In the genomic region with DNA sequence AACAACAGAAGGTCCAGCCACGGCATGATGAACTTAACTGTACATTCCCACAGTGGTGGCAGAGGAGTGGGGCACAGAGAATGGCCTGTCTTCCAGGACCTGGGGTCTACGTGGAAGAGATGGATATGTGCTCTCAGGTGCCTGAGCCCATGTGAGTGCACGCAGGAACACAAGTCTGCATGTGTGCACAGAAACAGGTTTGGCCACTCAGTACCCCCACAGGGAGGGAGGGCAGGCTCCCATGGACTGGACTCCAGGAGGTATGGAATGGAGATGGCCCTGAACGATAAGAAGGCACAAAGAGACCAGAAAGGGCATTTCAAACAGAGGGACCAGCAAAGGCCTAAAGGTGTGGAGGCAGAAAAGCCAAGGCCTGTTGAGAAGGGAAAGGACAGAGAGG, we compare ENCODE assay signal across 17 cellular contexts. TPM values are rescaled to one million over a fixed set of nuclear protein-coding genes. Genes with fewer than 3 reads are reported as not detected.
DNase-seq lines count a peak whose midpoint lies in the region; TF ChIP-seq lines count a peak whose summit lies in the region.
"Had no signal": no experiment of that assay in that cellular context is flagged by ENCODE, and none has a peak within 500 bp of the region (broad histone marks: within the 10 kb centered on the region; RNA-seq: fewer than 3 reads in every experiment).

No MANE protein-coding gene starts in this region.

- no peaks in the 10 kb centered on the region for H3K9me3 ChIP-seq in PC-9 (ENCODE audit: insufficient read depth, low read depth)
- H3K9me3 ChIP-seq in stomach: no peaks in the 10 kb centered on the region
- H3K9me3 ChIP-seq in ovary: no peaks in the 10 kb centered on the region

- H3K4me1 Mint-ChIP-seq in mesothelial cell of epicardium: no peaks in the 10 kb centered on the region
- H3K4me1 Mint-ChIP-seq in T-helper 2 cell treated with Interferon-gamma antibody and Interleukin-4, amounts not matched to agents 5 μg/mL and 100 μg/mL, for 36 hours (ENCODE audit: low read depth): peaks cover 2% of the 10 kb centered on the region

- H3K4me1 ChIP-seq in PC-9 (replicated peaks; ENCODE audit: insufficient read depth): peaks cover 30% of the 10 kb centered on the region
- H3K4me1 ChIP-seq in stomach: peaks cover 0 to 13% (median 5%) of the 10 kb centered on the region in 4 donors
- peaks cover 7% of the 10 kb centered on the region for H3K4me1 ChIP-seq in ovary (ENCODE audit: insufficient read depth)
- H3K4me1 ChIP-seq in mesendoderm (ENCODE audit: control insufficient read depth, low read depth, low read length): no peaks in the 10 kb centered on the region

- TF ChIP-seq EP300 in stomach (IDR thresholded peaks at IDR 0.05): no peak
- no peak for TF ChIP-seq EP300 in ovary (IDR thresholded peaks at IDR 0.05)

- peak overlapping the region; percentile 34 for H3K27ac Mint-ChIP-seq in mesothelial cell of epicardium
- no peak overlapping the region for H3K27ac Mint-ChIP-seq in T-helper 2 cell treated with Interferon-gamma antibody and Interleukin-4, amounts not matched to agents 5 μg/mL and 100 μg/mL, for 36 hours

- TF ChIP-seq CTCF in PC-9 (conservative IDR thresholded peaks at IDR 0.05) (no peak), mesothelial cell of epicardium (IDR thresholded peaks at IDR 0.05; ENCODE audit: unreplicated experiment) (no peak), stomach (IDR thresholded peaks at IDR 0.05) (no peak), ovary (IDR thresholded peaks at IDR 0.05) (no peak)

- DNase-seq in HEK293T (ENCODE audit: extremely low spot score) (peak; percentile 3), PC-9 (peak; percentile 46 to 55), mesothelial cell of epicardium (ENCODE audit: low spot score in 2 of 2, unreplicated experiment in 2 of 2) (no peak), stomach (peak; percentile 54), ovary (no peak), mesendoderm (no peak)
- DNase-seq in T-helper 2 cell treated with Interferon-gamma antibody and Interleukin-4, amounts not matched to agents 5 μg/mL and 100 μg/mL, for 36 hours (ENCODE audit: low spot score): no peak
- DNase-seq: ACHN, C1 segment of cervical spinal cord, GF-D8, GOT3, NCI-H1417 treated with DMSO at 0.1 percent for 48 hours, NCI-H187 treated with DMSO at 0.1 percent for 48 hours, NCI-H2227 treated with DMSO at 0.1 percent for 48 hours, NCI-H524 treated with DMSO at 0.1 percent for 48 hours had no signal

- intact Hi-C loops in PC-9 (cut with micrococcal nuclease; ENCODE audit: unreplicated experiment): no loop called here
- intact Hi-C loops in stomach (cut with DNase I; ENCODE audit: low total_unique reads): no loop called here
- intact Hi-C loops in ovary (cut with DNase I): no loop called here

- no peak overlapping the region for H3K23ac ChIP-seq in mesendoderm (ENCODE audit: low read length)

- BruUV-seq in PC-9 (replicated peaks; lab: Mats Ljungman, UMichigan): no TSS peak

- H4K5ac ChIP-seq in mesendoderm (ENCODE audit: low read length): no peak overlapping the region

- CTCF ChIA-PET in HEK293T (lab: Yijun Ruan, JAX) (interaction anchor here (0.6 kb wide), 1 partner anchor 17 kb away, joined by 3 read pairs; no protein-coding TSS in a partner anchor), PC-9 (lab: Charles Lee) (no interaction called here)

- H3K56ac ChIP-seq in mesendoderm (ENCODE audit: low read length): no peak overlapping the region

- peaks cover 20% of the 10 kb centered on the region for H3F3A ChIP-seq in PC-9 (ENCODE audit: insufficient read depth, low read depth)

- H3K4ac ChIP-seq in mesendoderm (ENCODE audit: low read depth, low read length): no peak overlapping the region

- H3K4me3 ChIP-seq in PC-9: no peak overlapping the region
- no peak overlapping the region for H3K4me3 ChIP-seq in stomach
- no peak overlapping the region for H3K4me3 ChIP-seq in ovary
- no peak overlapping the region for H3K4me3 ChIP-seq in mesendoderm (ENCODE audit: low read length)

- H3K9me2 ChIP-seq in PC-9 (ENCODE audit: insufficient read depth): no peaks in the 10 kb centered on the region

- no peak overlapping the region for H3K18ac ChIP-seq in mesendoderm (ENCODE audit: low read length)

- no peak overlapping the region for H2AFZ ChIP-seq in PC-9

- H3K27me3 ChIP-seq in PC-9 (ENCODE audit: insufficient read depth, low read depth) (no peaks in the 10 kb centered on the region), stomach (peaks cover 0 to 16% (median 0%) of the 10 kb centered on the region in 3 donors), ovary (no peaks in the 10 kb centered on the region), mesendoderm (ENCODE audit: insufficient read depth, low read length, poor library complexity) (no peaks in the 10 kb centered on the region)

- POLR2A ChIA-PET in HEK293T (lab: Yijun Ruan, JAX) (no interaction called here), PC-9 (lab: Charles Lee; ENCODE audit: unreplicated experiment) (no interaction called here)

- H2BK5ac ChIP-seq in mesendoderm (ENCODE audit: low read length): no peak overlapping the region

- H3K27me3 Mint-ChIP-seq in mesothelial cell of epicardium (ENCODE audit: low read depth): no peaks in the 10 kb centered on the region
- no peaks in the 10 kb centered on the region for H3K27me3 Mint-ChIP-seq in T-helper 2 cell treated with Interferon-gamma antibody and Interleukin-4, amounts not matched to agents 5 μg/mL and 100 μg/mL, for 36 hours (ENCODE audit: low read depth)

- H2BK15ac ChIP-seq in mesendoderm (replicated peaks; ENCODE audit: low read depth): no peak overlapping the region

- H3K4me2 ChIP-seq in PC-9 (peak overlapping the region; percentile 75), mesendoderm (ENCODE audit: low read length) (no peak overlapping the region)
- H3K4me2 ChIP-seq: KMS-11 had no signal

- TF ChIP-seq POLR2A in stomach (IDR thresholded peaks at IDR 0.05): no peak
- no peak for TF ChIP-seq POLR2A in ovary (IDR thresholded peaks at IDR 0.05)

- H3K27ac ChIP-seq in PC-9 (peak overlapping the region; percentile 88), stomach (peak overlapping the region in 2 of 5 donors; percentile 13 to 29), ovary (no peak overlapping the region), mesendoderm (ENCODE audit: low read depth, low read length) (no peak overlapping the region)
- H3K27ac ChIP-seq: KMS-11 had no signal

- no peak overlapping the region for H2BK120ac ChIP-seq in mesendoderm (ENCODE audit: low read depth, low read length)

- H3K36me3 Mint-ChIP-seq in mesothelial cell of epicardium: no peaks in the 10 kb centered on the region
- no peaks in the 10 kb centered on the region for H3K36me3 Mint-ChIP-seq in T-helper 2 cell treated with Interferon-gamma antibody and Interleukin-4, amounts not matched to agents 5 μg/mL and 100 μg/mL, for 36 hours (ENCODE audit: low read depth)

- no peaks in the 10 kb centered on the region for H3K79me1 ChIP-seq in mesendoderm (ENCODE audit: low read length)

- no peaks in the 10 kb centered on the region for H4K20me1 ChIP-seq in PC-9 (ENCODE audit: insufficient read depth)

- 34 to 75% (median 45%) methylated on average over 4 of the region's 4 CpGs for WGBS in stomach, 5 donors
- 92 to 97% (median 92%) methylated on average over 4 of the region's 4 CpGs for WGBS in ovary, 3 donors
- WGBS in mesendoderm (ENCODE audit: extremely low coverage, insufficient coverage, low lambda C conversion rate): no CpG with 5 or more reads among the region's 4 CpGs

- no peak overlapping the region for H4K8ac ChIP-seq in mesendoderm (ENCODE audit: low read depth, low read length)

- no peak overlapping the region for H3K4me3 Mint-ChIP-seq in mesothelial cell of epicardium
- no peak overlapping the region for H3K4me3 Mint-ChIP-seq in T-helper 2 cell treated with Interferon-gamma antibody and Interleukin-4, amounts not matched to agents 5 μg/mL and 100 μg/mL, for 36 hours

- H3K9ac ChIP-seq in mesendoderm (ENCODE audit: low read length): no peak overlapping the region
- H3K9ac ChIP-seq: KMS-11 had no signal

- no peak overlapping the region for H2AK5ac ChIP-seq in mesendoderm (ENCODE audit: low read length)

- H3K79me2 ChIP-seq in PC-9 (ENCODE audit: low read depth): no peaks in the 10 kb centered on the region
- no peaks in the 10 kb centered on the region for H3K79me2 ChIP-seq in mesendoderm (ENCODE audit: control insufficient read depth, insufficient read depth, low read length)

- H3K36me3 ChIP-seq in PC-9 (ENCODE audit: low read depth) (no peaks in the 10 kb centered on the region), stomach (peaks cover 0 to 5% (median 2%) of the 10 kb centered on the region in 4 donors), ovary (no peaks in the 10 kb centered on the region), mesendoderm (ENCODE audit: control insufficient read depth, insufficient read depth, low read length) (peaks cover 9% of the 10 kb centered on the region)

- H3K9me3 Mint-ChIP-seq in mesothelial cell of epicardium: no peaks in the 10 kb centered on the region
- H3K9me3 Mint-ChIP-seq in T-helper 2 cell treated with Interferon-gamma antibody and Interleukin-4, amounts not matched to agents 5 μg/mL and 100 μg/mL, for 36 hours: no peaks in the 10 kb centered on the region

TF ChIP-seq in HEK293T, 16 proteins besides CTCF, POLR2A, EP300 and RAD21 (continues in another document):
- TF ChIP-seq ZNF384 (IDR thresholded peaks at IDR 0.05) (no peak), BHLHE40 (IDR thresholded peaks at IDR 0.05; ENCODE audit: borderline replicate concordance) (no peak), TARDBP (IDR thresholded peaks at IDR 0.05) (no peak), ELF4 (IDR thresholded peaks at IDR 0.05) (no peak), FOXA1 (IDR thresholded peaks at IDR 0.05) (no peak), SP1 (IDR thresholded peaks at IDR 0.05) (no peak), L3MBTL2 (conservative IDR thresholded peaks at IDR 0.05) (no peak), CTBP1 (IDR thresholded peaks at IDR 0.05; ENCODE audit: borderline replicate concordance) (no peak)

RNA-seq across cellular contexts. Expression of gene COL9A2, which starts 10.8 kb away (rescaled TPM):
- total RNA-seq in PC-9 (2021) (9.3 and 13.5 TPM in 2 replicates), mesothelial cell of epicardium (45.8 to 50.3 TPM (median 49.9 TPM) in 3 replicates), stomach (10 to 100 TPM in 4 of 5 donors, 1 to 10 TPM in 1; 7.2 to 79.0 (median 30.3) TPM), ovary (1 to 10 TPM in 4 of 7 donors, under 1 TPM in 3; 0.30 to 5.7 (median 1.7) TPM)
- polyA plus RNA-seq in stomach (10 to 100 TPM in 1 of 3 donors, 1 to 10 TPM in 2; 5.7 to 19.1 (median 7.5) TPM), ovary (1 to 10 TPM; 1.2 to 2.2 TPM)
- 5.4 TPM for polyA plus RNA-seq in mesendoderm (2013, experiment 1 of 2)
- 5.3 TPM for polyA plus RNA-seq in mesendoderm (2013, experiment 2 of 2)

RNA-seq across cellular contexts. Expression of gene ZMPSTE24, which starts 48.3 kb away (rescaled TPM):
- total RNA-seq in PC-9 (2021) (36.9 and 55.8 TPM in 2 replicates), mesothelial cell of epicardium (27.2 to 29.0 TPM (median 28.4 TPM) in 3 replicates), stomach (10 to 100 TPM in 4 of 5 donors, 1 to 10 TPM in 1; 7.8 to 67.7 (median 23.2) TPM), ovary (10 to 100 TPM; 24.5 to 36.9 (median 29.0) TPM)
- polyA plus RNA-seq in stomach (10 to 100 TPM in 2 of 3 donors, 1 to 10 TPM in 1; 9.6 to 14.3 (median 14.1) TPM), ovary (10 to 100 TPM; 19.0 to 44.4 TPM)
- polyA plus RNA-seq in mesendoderm (2013, experiment 1 of 2): 46.5 TPM
- polyA plus RNA-seq in mesendoderm (2013, experiment 2 of 2): 46.1 TPM

RNA-seq across cellular contexts. Expression of gene TMCO2, which starts 58.6 kb away (rescaled TPM):
- total RNA-seq in PC-9 (2021): not detected in 2 replicates
- total RNA-seq in mesothelial cell of epicardium: not detected in 3 replicates
- total RNA-seq in stomach: not detected
- not detected for polyA plus RNA-seq in stomach
- not detected for total RNA-seq in ovary
- polyA plus RNA-seq in ovary: not detected
- polyA plus RNA-seq in mesendoderm (2013, experiment 1 of 2): not detected
- polyA plus RNA-seq in mesendoderm (2013, experiment 2 of 2): not detected
- total RNA-seq: M059J had no signal

Comparison
In these comparisons a context has a peak if more than half of its experiments do, and no peak if none do; other contexts are left out.
1. DNase-seq: peak in HEK293T (single experiment), PC-9 (2 of 2) and stomach (single experiment); none in mesothelial cell of epicardium (0 of 2), ovary (0 of 5), T-helper 2 cell treated with Interferon-gamma antibody and Interleukin-4, amounts not matched to agents 5 μg/mL and 100 μg/mL, for 36 hours (single experiment) and mesendoderm (single experiment).